In genomic region chr2:73344747-73345146, GRCh38 we compare ENCODE assay signal across 2 cellular contexts. TPM values are rescaled to one million over a fixed set of nuclear protein-coding genes. Genes with fewer than 3 reads are reported as not detected.
"Had no signal": no experiment of that assay in that cellular context is flagged by ENCODE, and none has a peak within 500 bp of the region (broad histone marks: within the 10 kb centered on the region; RNA-seq: fewer than 3 reads in every experiment).

No MANE protein-coding gene starts in this region.

RNA-seq across cellular contexts. Expression of gene EGR4, which starts 51.4 kb away (rescaled TPM):
- total RNA-seq: G401, GM12878 had no signal
